Comparison of ENCODE assay signal across 1 cellular context in the genomic region with DNA sequence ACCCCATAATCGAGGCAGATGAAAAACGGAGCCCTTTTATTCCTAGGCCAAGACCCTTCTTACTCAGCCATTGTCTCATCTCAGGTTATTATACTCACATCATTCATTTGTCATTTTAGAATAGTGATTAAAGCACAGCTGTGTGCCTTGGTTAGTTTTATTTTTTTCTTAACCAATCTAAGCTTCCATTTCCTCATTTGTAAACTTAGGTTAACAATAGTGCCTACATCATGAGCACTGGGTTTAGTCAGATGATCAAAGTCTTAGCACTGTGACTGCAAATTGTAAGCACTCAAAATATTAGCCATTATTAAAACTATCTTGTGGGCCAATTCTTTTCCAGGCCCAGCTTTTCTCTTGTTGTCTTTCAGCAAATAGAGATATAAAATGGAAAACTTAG.
TF ChIP-seq lines count a peak whose summit lies in the region.

No MANE protein-coding gene starts in this region.

TF ChIP-seq in SK-N-SH, 30 proteins besides CTCF, POLR2A, EP300 and RAD21 (continued from another document):
- TF ChIP-seq, protein P1, sequence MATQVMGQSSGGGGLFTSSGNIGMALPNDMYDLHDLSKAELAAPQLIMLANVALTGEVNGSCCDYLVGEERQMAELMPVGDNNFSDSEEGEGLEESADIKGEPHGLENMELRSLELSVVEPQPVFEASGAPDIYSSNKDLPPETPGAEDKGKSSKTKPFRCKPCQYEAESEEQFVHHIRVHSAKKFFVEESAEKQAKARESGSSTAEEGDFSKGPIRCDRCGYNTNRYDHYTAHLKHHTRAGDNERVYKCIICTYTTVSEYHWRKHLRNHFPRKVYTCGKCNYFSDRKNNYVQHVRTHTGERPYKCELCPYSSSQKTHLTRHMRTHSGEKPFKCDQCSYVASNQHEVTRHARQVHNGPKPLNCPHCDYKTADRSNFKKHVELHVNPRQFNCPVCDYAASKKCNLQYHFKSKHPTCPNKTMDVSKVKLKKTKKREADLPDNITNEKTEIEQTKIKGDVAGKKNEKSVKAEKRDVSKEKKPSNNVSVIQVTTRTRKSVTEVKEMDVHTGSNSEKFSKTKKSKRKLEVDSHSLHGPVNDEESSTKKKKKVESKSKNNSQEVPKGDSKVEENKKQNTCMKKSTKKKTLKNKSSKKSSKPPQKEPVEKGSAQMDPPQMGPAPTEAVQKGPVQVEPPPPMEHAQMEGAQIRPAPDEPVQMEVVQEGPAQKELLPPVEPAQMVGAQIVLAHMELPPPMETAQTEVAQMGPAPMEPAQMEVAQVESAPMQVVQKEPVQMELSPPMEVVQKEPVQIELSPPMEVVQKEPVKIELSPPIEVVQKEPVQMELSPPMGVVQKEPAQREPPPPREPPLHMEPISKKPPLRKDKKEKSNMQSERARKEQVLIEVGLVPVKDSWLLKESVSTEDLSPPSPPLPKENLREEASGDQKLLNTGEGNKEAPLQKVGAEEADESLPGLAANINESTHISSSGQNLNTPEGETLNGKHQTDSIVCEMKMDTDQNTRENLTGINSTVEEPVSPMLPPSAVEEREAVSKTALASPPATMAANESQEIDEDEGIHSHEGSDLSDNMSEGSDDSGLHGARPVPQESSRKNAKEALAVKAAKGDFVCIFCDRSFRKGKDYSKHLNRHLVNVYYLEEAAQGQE (IDR thresholded peaks at IDR 0.05; ENCODE audit: low read depth, low read length): no peak
- TF ChIP-seq NRF1 (IDR thresholded peaks at IDR 0.05; ENCODE audit: low read depth, low read length): no peak
